In genomic region chr3:119418641-119419040, GRCh38 we compare ENCODE assay signal across 1 cellular context.
A peak's percentile ranks its signal among the peaks of the same experiment; 100 is the strongest.
TF ChIP-seq lines count a peak whose summit lies in the region.

No MANE protein-coding gene starts in this region.

TF ChIP-seq in K562, 482 proteins besides CTCF, POLR2A, EP300 and RAD21:
- no peak for TF ChIP-seq ZBTB49 (CRISPR knock-in tag; IDR thresholded peaks at IDR 0.05; ENCODE audit: borderline replicate concordance)
- TF ChIP-seq ATF3 (IDR thresholded peaks at IDR 0.05), result 0 out of 2 replicates have a peak, but pooled peaks have one; percentile 28
- TF ChIP-seq ATF3 (CRISPR knock-in tag; conservative IDR thresholded peaks at IDR 0.05), result no peak
- TF ChIP-seq CBX5 (IDR thresholded peaks at IDR 0.05; ENCODE audit: borderline replicate concordance, low read depth), result no peak
- no peak for TF ChIP-seq NR2C2 (CRISPR knock-in tag; IDR thresholded peaks at IDR 0.05)
- 0 out of 2 replicates have a peak, but pooled peaks have one; percentile 16 for TF ChIP-seq NR2C2 (tag; IDR thresholded peaks at IDR 0.05)
